In genomic region chr9:125361837-125362531, GRCh38 we compare ENCODE assay signal across 8 cellular contexts.
DNase-seq lines count a peak whose midpoint lies in the region; ATAC-seq and TF ChIP-seq lines count a peak whose summit lies in the region.
"Had no signal": no experiment of that assay in that cellular context is flagged by ENCODE, and none has a peak within 500 bp of the region (broad histone marks: within the 10 kb centered on the region; RNA-seq: fewer than 3 reads in every experiment).

No MANE protein-coding gene starts in this region.

- H3K36me3 ChIP-seq in DND-41 (ENCODE audit: insufficient read depth, low read length) (peaks cover 66% of the 10 kb centered on the region), KMS-11 (ENCODE audit: insufficient read depth) (peaks cover 1% of the 10 kb centered on the region; the same call in 1 of the 2 replicates), mucosa of descending colon (ENCODE audit: low read depth) (no peaks in the 10 kb centered on the region)

- H3K9me3 Mint-ChIP-seq in activated naive CD8-positive, alpha-beta T cell treated with anti-CD3 and anti-CD28 coated beads, Interleukin-2, amount 10 ng/mL, durations not matched to agents 7 days and 5 days, result no peaks in the 10 kb centered on the region

- peak overlapping the region; percentile 21 for H3K27ac Mint-ChIP-seq in activated naive CD8-positive, alpha-beta T cell treated with anti-CD3 and anti-CD28 coated beads, Interleukin-2, amount 10 ng/mL, durations not matched to agents 7 days and 5 days

- H4K20me1 ChIP-seq in DND-41 (ENCODE audit: insufficient read depth, low read length) (no peaks in the 10 kb centered on the region), KMS-11 (ENCODE audit: insufficient read depth) (no peaks in the 10 kb centered on the region)

- no peak overlapping the region for H3K4me3 ChIP-seq in DND-41 (ENCODE audit: low read depth in 1 of 2, low read length in 2 of 2)
- no peak overlapping the region for H3K4me3 ChIP-seq in KMS-11 (IDR thresholded peaks at IDR 0.05; ENCODE audit: insufficient read depth, low read depth, low read length)
- H3K4me3 ChIP-seq in mucosa of descending colon, result no peak overlapping the region
- H3K4me3 ChIP-seq: sigmoid colon had no signal

- no peaks in the 10 kb centered on the region for H3K27me3 Mint-ChIP-seq in activated naive CD8-positive, alpha-beta T cell treated with anti-CD3 and anti-CD28 coated beads, Interleukin-2, amount 10 ng/mL, durations not matched to agents 7 days and 5 days

- intact Hi-C loops in mucosa of descending colon (cut with DNase I, micrococcal nuclease), result no loop called here

- POLR2A ChIA-PET in activated naive CD8-positive, alpha-beta T cell treated with anti-CD3 and anti-CD28 coated beads, Interleukin-2, amount 10 ng/mL, durations not matched to agents 7 days and 5 days (lab: Charles Lee), result interaction anchor here (3.3 kb wide), 1 partner anchor 121 kb away, joined by 10 read pairs; the partner anchor contains the start of gene HSPA5

- no peak overlapping the region for H3K9ac ChIP-seq in DND-41 (ENCODE audit: low read depth, low read length)
- H3K9ac ChIP-seq in KMS-11, result no peak overlapping the region

- H3K27ac ChIP-seq in DND-41 (ENCODE audit: low read length), result no peak overlapping the region
- H3K27ac ChIP-seq in KMS-11, result no peak overlapping the region
- H3K27ac ChIP-seq: sigmoid colon had no signal

- peak; percentile 10 for DNase-seq in DND-41
- no peak for DNase-seq in activated naive CD8-positive, alpha-beta T cell treated with anti-CD3 and anti-CD28 coated beads, Interleukin-2, amount 10 ng/mL, durations not matched to agents 7 days and 5 days
- DNase-seq in mucosa of descending colon, result peak in 1 of 3 donors; percentile 15
- DNase-seq in NCI-H345 treated with DMSO at 0.1 percent for 48 hours (lab: John Stamatoyannopoulos, UW; ENCODE audit: unreplicated experiment), result no peak
- DNase-seq: sigmoid colon had no signal

- H2AFZ ChIP-seq in DND-41 (ENCODE audit: low read depth, low read length), result no peak overlapping the region
- H2AFZ ChIP-seq in KMS-11 (ENCODE audit: low read depth), result no peak overlapping the region

- no peak overlapping the region for H3K4me2 ChIP-seq in DND-41 (ENCODE audit: insufficient read depth, low read length)
- H3K4me2 ChIP-seq in KMS-11, result no peak overlapping the region

- no peaks in the 10 kb centered on the region for H3K4me1 ChIP-seq in DND-41 (ENCODE audit: insufficient read depth, low read length)
- peaks cover 22% of the 10 kb centered on the region for H3K4me1 ChIP-seq in KMS-11 (ENCODE audit: low read depth, poor library complexity, severe bottlenecking)
- no peaks in the 10 kb centered on the region for H3K4me1 ChIP-seq in mucosa of descending colon (ENCODE audit: low read depth)
- H3K4me1 ChIP-seq: sigmoid colon had no signal

- H3K79me2 ChIP-seq in DND-41 (ENCODE audit: insufficient read depth, low read length) (no peaks in the 10 kb centered on the region), KMS-11 (ENCODE audit: insufficient read depth, low read depth) (no peaks in the 10 kb centered on the region)

- ATAC-seq in DND-41 (ENCODE audit: insufficient read depth, low read depth) (peak; percentile 48; the same call in 2 of the 3 replicates), mucosa of descending colon (peak; percentile 32), GM18520 (IDR thresholded peaks at IDR 0.05; ENCODE audit: unreplicated experiment) (no peak), HG02678 (IDR thresholded peaks at IDR 0.05; ENCODE audit: unreplicated experiment) (no peak)
- ATAC-seq in activated naive CD8-positive, alpha-beta T cell treated with anti-CD3 and anti-CD28 coated beads, Interleukin-2, amount 10 ng/mL, durations not matched to agents 7 days and 5 days (ENCODE audit: low read depth), result peak; percentile 74

- H3K27me3 ChIP-seq in DND-41 (ENCODE audit: insufficient read depth, low read length, poor library complexity), result no peaks in the 10 kb centered on the region
- H3K27me3 ChIP-seq in KMS-11 (ENCODE audit: insufficient read depth, low read depth), result no peaks in the 10 kb centered on the region
- H3K27me3 ChIP-seq: sigmoid colon had no signal

- TF ChIP-seq CTCF in DND-41 (IDR thresholded peaks at IDR 0.05; ENCODE audit: borderline replicate concordance, extremely low read depth, low read length, poor library complexity, severe bottlenecking) (peak; percentile 33), KMS-11 (conservative IDR thresholded peaks at IDR 0.05; ENCODE audit: low read depth, low read length) (peak; percentile 22; the same call in 1 of the 2 replicates), mucosa of descending colon (IDR thresholded peaks at IDR 0.05) (no peak)

- peaks cover 20% of the 10 kb centered on the region for H3K36me3 Mint-ChIP-seq in activated naive CD8-positive, alpha-beta T cell treated with anti-CD3 and anti-CD28 coated beads, Interleukin-2, amount 10 ng/mL, durations not matched to agents 7 days and 5 days

- no peak overlapping the region for H3K4me3 Mint-ChIP-seq in activated naive CD8-positive, alpha-beta T cell treated with anti-CD3 and anti-CD28 coated beads, Interleukin-2, amount 10 ng/mL, durations not matched to agents 7 days and 5 days

- H3K9me3 ChIP-seq in DND-41 (ENCODE audit: insufficient read depth, low read length, severe bottlenecking), result no peaks in the 10 kb centered on the region
- H3K9me3 ChIP-seq in mucosa of descending colon, result no peaks in the 10 kb centered on the region
- H3K9me3 ChIP-seq: sigmoid colon had no signal

- H3K4me1 Mint-ChIP-seq in activated naive CD8-positive, alpha-beta T cell treated with anti-CD3 and anti-CD28 coated beads, Interleukin-2, amount 10 ng/mL, durations not matched to agents 7 days and 5 days, result peaks cover 7% of the 10 kb centered on the region

Comparison
In these comparisons a context has a peak if more than half of its experiments do, and no peak if none do; other contexts are left out.
1. ATAC-seq: peak in DND-41 (single experiment), activated naive CD8-positive, alpha-beta T cell treated with anti-CD3 and anti-CD28 coated beads, Interleukin-2, amount 10 ng/mL, durations not matched to agents 7 days and 5 days (single experiment) and mucosa of descending colon (single experiment); none in GM18520 (single experiment) and HG02678 (single experiment).